In genomic region chr17:76039121-76039520, GRCh38 we compare ENCODE assay signal across 21 cellular contexts. TPM values are rescaled to one million over a fixed set of nuclear protein-coding genes. Genes with fewer than 3 reads are reported as not detected.
A peak's percentile ranks its signal among the peaks of the same experiment; 100 is the strongest.
DNase-seq lines count a peak whose midpoint lies in the region; ATAC-seq and TF ChIP-seq lines count a peak whose summit lies in the region.
"Had no signal": no experiment of that assay in that cellular context is flagged by ENCODE, and none has a peak within 500 bp of the region (broad histone marks: within the 10 kb centered on the region; RNA-seq: fewer than 3 reads in every experiment).

No MANE protein-coding gene starts in this region.

- H3K4ac ChIP-seq in neuronal stem cell (ENCODE audit: low read length): no peak overlapping the region

- no peak overlapping the region for H2AFZ ChIP-seq in OCI-LY7 (ENCODE audit: low read length)
- no peak overlapping the region for H2AFZ ChIP-seq in neuronal stem cell (ENCODE audit: low read length)

- H4K91ac ChIP-seq in neuronal stem cell (ENCODE audit: low read depth, low read length, poor library complexity): no peak overlapping the region

- H3K14ac ChIP-seq in neuronal stem cell (ENCODE audit: low read length): no peak overlapping the region

- DNase-seq in NCI-H82 (lab: John Stamatoyannopoulos, UW) (peak; percentile 44), NCI-H82 treated with DMSO at 0.1 percent for 48 hours (lab: John Stamatoyannopoulos, UW; ENCODE audit: unreplicated experiment) (no peak), OCI-LY7 (ENCODE audit: low spot score) (no peak), endodermal cell (no peak), neuronal stem cell (ENCODE audit: low spot score) (no peak), inferior parietal cortex (ENCODE audit: extremely low spot score) (no peak), left lobe of liver (ENCODE audit: low spot score) (no peak)
- DNase-seq: activated CD8-positive, alpha-beta memory T cell treated with anti-CD3 and anti-CD28 coated beads, Interleukin-2, amount 50 U/mL, for 4 hours; activated effector memory CD4-positive, alpha-beta T cell treated with anti-CD3 and anti-CD28 coated beads, Interleukin-2, amount 50 U/mL, for 16 hours; DMS79; GOT3; NCI-H1105; NCI-H510A; occipital lobe; stimulated activated CD4-positive, alpha-beta T cell treated with anti-CD3 and anti-CD28 coated beads, Interleukin-12 subunit alpha, Interleukin-12 subunit beta, amount 100 ng/mL, for 4 hours had no signal

- no peaks in the 10 kb centered on the region for H3K79me1 ChIP-seq in neuronal stem cell (ENCODE audit: low read depth, low read length)

- H3K4me2 ChIP-seq in OCI-LY7 (ENCODE audit: low read length): no peak overlapping the region
- H3K4me2 ChIP-seq in neuronal stem cell (ENCODE audit: insufficient read depth, low read length, poor library complexity, severe bottlenecking): no peak overlapping the region

- H3K36me3 ChIP-seq in OCI-LY7 (ENCODE audit: insufficient read depth, low read length): peaks cover 69% of the 10 kb centered on the region
- peaks cover 67% of the 10 kb centered on the region for H3K36me3 ChIP-seq in endodermal cell (ENCODE audit: control insufficient read depth, insufficient read depth, low read length)
- H3K36me3 ChIP-seq in neuronal stem cell (replicated peaks in 1 of 2; ENCODE audit: control insufficient read depth in 2 of 2, insufficient read depth in 2 of 2, low read length in 2 of 2): peaks cover 38 to 74% of the 10 kb centered on the region in 2 donors

- no peaks in the 10 kb centered on the region for H3K27me3 ChIP-seq in endodermal cell (ENCODE audit: control insufficient read depth, insufficient read depth, low read length, poor library complexity, severe bottlenecking)
- H3K27me3 ChIP-seq in neuronal stem cell (ENCODE audit: control insufficient read depth in 3 of 3, insufficient read depth in 3 of 3, low read depth in 1 of 3, low read length in 3 of 3): no peaks in the 10 kb centered on the region

- no peaks in the 10 kb centered on the region for H4K20me1 ChIP-seq in OCI-LY7 (ENCODE audit: insufficient read depth, low read length)

- no peak overlapping the region for H3K18ac ChIP-seq in neuronal stem cell (ENCODE audit: low read length)

- no peak overlapping the region for H3K23ac ChIP-seq in neuronal stem cell (ENCODE audit: low read depth, low read length, poor library complexity)

- H2BK120ac ChIP-seq in neuronal stem cell (ENCODE audit: low read depth, low read length): no peak overlapping the region

- H3K27ac ChIP-seq in OCI-LY7 (ENCODE audit: low read depth, low read length, poor library complexity, severe bottlenecking) (no peak overlapping the region), endodermal cell (ENCODE audit: low read depth, low read length) (peak overlapping the region; percentile 68), neuronal stem cell (replicated peaks; ENCODE audit: low read length) (peak overlapping the region; percentile 12)

- no peaks in the 10 kb centered on the region for H3K9me2 ChIP-seq in OCI-LY7 (ENCODE audit: insufficient read depth, low read length)

- H3K4me1 Mint-ChIP-seq in endodermal cell: peaks cover 13% of the 10 kb centered on the region

- TSS peak; percentile 88 for BruUV-seq in OCI-LY7 (replicated peaks; lab: Mats Ljungman, UMichigan)

- H3K9ac ChIP-seq in endodermal cell (ENCODE audit: extremely low read depth, low read length, poor library complexity, severe bottlenecking) (no peak overlapping the region), neuronal stem cell (ENCODE audit: low read depth, low read length, poor library complexity) (no peak overlapping the region)

- no peak overlapping the region for H2BK15ac ChIP-seq in neuronal stem cell (ENCODE audit: low read length)

- TF ChIP-seq CTCF in OCI-LY7 (conservative IDR thresholded peaks at IDR 0.05; ENCODE audit: low read length) (no peak), endodermal cell (conservative IDR thresholded peaks at IDR 0.05) (no peak)

- CTCF ChIA-PET in OCI-LY7 (lab: Charles Lee; ENCODE audit: unreplicated experiment): no interaction called here

- H3K4me3 ChIP-seq in OCI-LY7 (ENCODE audit: low read depth, low read length, poor library complexity, severe bottlenecking): no peak overlapping the region
- H3K4me3 ChIP-seq in endodermal cell (ENCODE audit: low read length): no peak overlapping the region
- H3K4me3 ChIP-seq in neuronal stem cell (ENCODE audit: low read length in 2 of 2): no peak overlapping the region

- H3K27ac Mint-ChIP-seq in endodermal cell: no peak overlapping the region

- no peak overlapping the region for H3K4me3 Mint-ChIP-seq in endodermal cell

- no peak overlapping the region for H2BK12ac ChIP-seq in neuronal stem cell (ENCODE audit: low read length)

- H3K36me3 Mint-ChIP-seq in endodermal cell (ENCODE audit: low read depth): peaks cover 56% of the 10 kb centered on the region

- no peak overlapping the region for H4K8ac ChIP-seq in neuronal stem cell (ENCODE audit: low read depth, low read length)

- H3K9me3 Mint-ChIP-seq in endodermal cell: no peaks in the 10 kb centered on the region

- H3K79me2 ChIP-seq in OCI-LY7 (ENCODE audit: insufficient read depth, low read depth, low read length): no peaks in the 10 kb centered on the region

- no peaks in the 10 kb centered on the region for H3K27me3 Mint-ChIP-seq in endodermal cell (ENCODE audit: insufficient read depth)

- WGBS in endodermal cell (ENCODE audit: insufficient coverage in 1 of 2, insufficient read length in 1 of 2), 2 experiments: 88 to 95% methylated on average over 6 of the region's 6 CpGs
- no CpG with 5 or more reads among the region's 6 CpGs for WGBS in neuronal stem cell (ENCODE audit: extremely low coverage in 2 of 2, insufficient read length in 2 of 2, insufficient replicate concordance in 1 of 2), 2 donors

- intact Hi-C loops in OCI-LY7 (cut with micrococcal nuclease; ENCODE audit: unreplicated experiment): no loop called here

- ATAC-seq in left lobe of liver: no peak
- no peak for ATAC-seq in HG02610 (IDR thresholded peaks at IDR 0.05; ENCODE audit: unreplicated experiment)
- ATAC-seq: Right ventricle myocardium inferior had no signal

- H3K9me3 ChIP-seq in OCI-LY7 (ENCODE audit: low read length) (no peaks in the 10 kb centered on the region), endodermal cell (ENCODE audit: control insufficient read depth, low read length) (no peaks in the 10 kb centered on the region), neuronal stem cell (replicated peaks in 1 of 2; ENCODE audit: control insufficient read depth in 2 of 2, insufficient read depth in 1 of 2, low read depth in 1 of 2, low read length in 2 of 2) (no peaks in the 10 kb centered on the region)

- no peaks in the 10 kb centered on the region for H3K4me1 ChIP-seq in OCI-LY7 (ENCODE audit: insufficient read depth, low read length, poor library complexity, severe bottlenecking)
- no peaks in the 10 kb centered on the region for H3K4me1 ChIP-seq in endodermal cell (ENCODE audit: control insufficient read depth, insufficient read depth, low read length)
- H3K4me1 ChIP-seq in neuronal stem cell (ENCODE audit: control insufficient read depth in 2 of 2, insufficient read depth in 1 of 2, low read depth in 1 of 2, low read length in 2 of 2): peaks cover 0 to 8% of the 10 kb centered on the region in 2 donors

- POLR2A ChIA-PET in OCI-LY7 (lab: Charles Lee): interaction anchor here (0.6 to 1.1 kb wide), 2 partner anchors 8 to 326 kb away, joined by 3 to 6 read pairs; no protein-coding TSS in a partner anchor

- H2BK5ac ChIP-seq in neuronal stem cell (ENCODE audit: low read length): no peak overlapping the region

- H2AK5ac ChIP-seq in neuronal stem cell (ENCODE audit: low read depth, low read length): no peak overlapping the region

RNA-seq across cellular contexts. Expression of gene EVPL, which starts 12.0 kb away (rescaled TPM):
- 5.6 and 9.9 TPM in 2 replicates for total RNA-seq in OCI-LY7 (2014; rRNA removed; shearing (Covaris generic))
- total RNA-seq in OCI-LY7 (2022) (5.1 and 6.9 TPM in 2 replicates), endodermal cell (under 1 TPM; 0.20 to 0.51 TPM), left lobe of liver (0.53 TPM)
- polyA plus RNA-seq in endodermal cell (2013, experiment 1 of 2): 0.04 TPM
- not detected for polyA plus RNA-seq in endodermal cell (2013, experiment 2 of 2)
- polyA plus RNA-seq in neuronal stem cell (2013, experiment 1 of 2): not detected
- polyA plus RNA-seq in neuronal stem cell (2013, experiment 2 of 2): not detected
- total RNA-seq: fibroblast of lung, occipital lobe had no signal
- polyA plus RNA-seq: fibroblast of lung had no signal

RNA-seq across cellular contexts. Expression of gene SRP68, which starts 33.2 kb away (rescaled TPM):
- total RNA-seq in OCI-LY7 (2014; rRNA removed; shearing (Covaris generic)): 53.5 and 54.0 TPM in 2 replicates
- 199 and 200 TPM in 2 replicates for total RNA-seq in OCI-LY7 (2022)
- total RNA-seq in endodermal cell: 10 to 100 TPM; 73.9 to 78.0 TPM
- 63.0 TPM for polyA plus RNA-seq in endodermal cell (2013, experiment 1 of 2)
- 58.3 TPM for polyA plus RNA-seq in endodermal cell (2013, experiment 2 of 2)
- 51.0 TPM for polyA plus RNA-seq in neuronal stem cell (2013, experiment 1 of 2)
- polyA plus RNA-seq in neuronal stem cell (2013, experiment 2 of 2): 51.5 TPM
- 30.8 TPM for total RNA-seq in left lobe of liver

RNA-seq across cellular contexts. Expression of gene GALR2, which starts 35.5 kb away (rescaled TPM):
- not detected in 2 replicates for total RNA-seq in OCI-LY7 (2014; rRNA removed; shearing (Covaris generic))
- total RNA-seq in OCI-LY7 (2022) (0.63 TPM in 1 of 2 replicates, not detected in the other), endodermal cell (not detected), left lobe of liver (not detected)
- polyA plus RNA-seq in endodermal cell (2013, experiment 1 of 2): not detected
- not detected for polyA plus RNA-seq in endodermal cell (2013, experiment 2 of 2)
- polyA plus RNA-seq in neuronal stem cell (2013, experiment 1 of 2): not detected
- 0.03 TPM for polyA plus RNA-seq in neuronal stem cell (2013, experiment 2 of 2)
- total RNA-seq: fibroblast of lung, occipital lobe, Right ventricle myocardium inferior, urinary bladder had no signal
- polyA plus RNA-seq: fibroblast of lung had no signal

RNA-seq across cellular contexts. Expression of gene CDK3, which starts 38.5 kb away (rescaled TPM):
- total RNA-seq in OCI-LY7 (2014; rRNA removed; shearing (Covaris generic)): 7.3 and 15.9 TPM in 2 replicates
- 12.8 and 17.2 TPM in 2 replicates for total RNA-seq in OCI-LY7 (2022)
- 10 to 100 TPM in 1 of 2 donors, 1 to 10 TPM in 1; 7.3 to 11.7 TPM for total RNA-seq in endodermal cell
- polyA plus RNA-seq in endodermal cell (2013, experiment 1 of 2): 14.7 TPM
- 10.5 TPM for polyA plus RNA-seq in endodermal cell (2013, experiment 2 of 2)
- polyA plus RNA-seq in neuronal stem cell (2013, experiment 1 of 2): 5.4 TPM
- 5.3 TPM for polyA plus RNA-seq in neuronal stem cell (2013, experiment 2 of 2)
- total RNA-seq in left lobe of liver: 3.6 TPM

RNA-seq across cellular contexts. Expression of gene ZACN, which starts 39.9 kb away (rescaled TPM):
- 0.76 TPM in 1 of 2 replicates, not detected in the other for total RNA-seq in OCI-LY7 (2014; rRNA removed; shearing (Covaris generic))
- total RNA-seq in OCI-LY7 (2022) (0.33 and 1.2 TPM in 2 replicates), endodermal cell (under 1 TPM in 1 of 2 donors, not detected in 1; 0.09 TPM), left lobe of liver (not detected)
- not detected for polyA plus RNA-seq in endodermal cell (2013, experiment 1 of 2)
- polyA plus RNA-seq in endodermal cell (2013, experiment 2 of 2): not detected
- polyA plus RNA-seq in neuronal stem cell (2013, experiment 1 of 2): not detected
- not detected for polyA plus RNA-seq in neuronal stem cell (2013, experiment 2 of 2)
- total RNA-seq: fibroblast of lung, lower leg skin, mucosa of gallbladder, occipital lobe, Right ventricle myocardium inferior, urinary bladder had no signal
- polyA plus RNA-seq: fibroblast of lung had no signal
